ENCODE assay signal across 12 cellular contexts in genomic region chr11:12112731-12113130, GRCh38. TPM values are rescaled to one million over a fixed set of nuclear protein-coding genes. Genes with fewer than 3 reads are reported as not detected.
DNase-seq lines count a peak whose midpoint lies in the region; ATAC-seq and TF ChIP-seq lines count a peak whose summit lies in the region.
"Had no signal": no experiment of that assay in that cellular context is flagged by ENCODE, and none has a peak within 500 bp of the region (broad histone marks: within the 10 kb centered on the region; RNA-seq: fewer than 3 reads in every experiment).

No MANE protein-coding gene starts in this region.

- peak overlapping the region; percentile 57 for H3K27ac Mint-ChIP-seq in activated CD4-positive, alpha-beta T cell treated with anti-CD3 and anti-CD28 coated beads for 36 hours
- H3K27ac Mint-ChIP-seq in activated CD4-positive, alpha-beta T cell treated with anti-CD3 and anti-CD28 coated beads, Interleukin-2, amount 10 ng/mL, durations not matched to agents 7 days and 5 days: no peak overlapping the region
- H3K27ac Mint-ChIP-seq in CD8-positive, alpha-beta T cell: no peak overlapping the region

- no peaks in the 10 kb centered on the region for H3K27me3 Mint-ChIP-seq in activated CD4-positive, alpha-beta T cell treated with anti-CD3 and anti-CD28 coated beads for 36 hours
- no peaks in the 10 kb centered on the region for H3K27me3 Mint-ChIP-seq in activated CD4-positive, alpha-beta T cell treated with anti-CD3 and anti-CD28 coated beads, Interleukin-2, amount 10 ng/mL, durations not matched to agents 7 days and 5 days
- H3K27me3 Mint-ChIP-seq in CD8-positive, alpha-beta T cell (ENCODE audit: low read depth): no peaks in the 10 kb centered on the region

- DNase-seq in activated CD4-positive, alpha-beta T cell treated with anti-CD3 and anti-CD28 coated beads for 36 hours: no peak
- no peak for DNase-seq in activated CD4-positive, alpha-beta T cell treated with anti-CD3 and anti-CD28 coated beads, Interleukin-2, amount 10 ng/mL, durations not matched to agents 7 days and 5 days
- DNase-seq in adrenal gland: no peak
- DNase-seq in testis: no peak
- no peak for DNase-seq in GM19240 (ENCODE audit: insufficient read length, low spot score)
- no peak for DNase-seq in T-helper 9 cell
- no peak for DNase-seq in CD8-positive, alpha-beta T cell
- DNase-seq: amniotic stem cell; DMS153; nucleus accumbens; stimulated activated naive CD4-positive, alpha-beta T cell had no signal

- CTCF ChIA-PET in activated CD4-positive, alpha-beta T cell treated with anti-CD3 and anti-CD28 coated beads for 36 hours (lab: Charles Lee): interaction anchor here (1.4 kb wide), 2 partner anchors 11 to 20 kb away, joined by 5 read pairs; no protein-coding TSS in a partner anchor
- CTCF ChIA-PET in activated CD4-positive, alpha-beta T cell treated with anti-CD3 and anti-CD28 coated beads, Interleukin-2, amount 10 ng/mL, durations not matched to agents 7 days and 5 days (lab: Charles Lee): interaction anchor here (1.3 kb wide), 1 partner anchor 24 kb away, joined by 3 read pairs; no protein-coding TSS in a partner anchor
- CTCF ChIA-PET in CD8-positive, alpha-beta T cell (lab: Charles Lee): no interaction called here

- no peaks in the 10 kb centered on the region for H3K9me3 Mint-ChIP-seq in activated CD4-positive, alpha-beta T cell treated with anti-CD3 and anti-CD28 coated beads for 36 hours (ENCODE audit: low read depth)
- H3K9me3 Mint-ChIP-seq in activated CD4-positive, alpha-beta T cell treated with anti-CD3 and anti-CD28 coated beads, Interleukin-2, amount 10 ng/mL, durations not matched to agents 7 days and 5 days: no peaks in the 10 kb centered on the region
- H3K9me3 Mint-ChIP-seq in CD8-positive, alpha-beta T cell: no peaks in the 10 kb centered on the region

- H3K4me3 ChIP-seq in adrenal gland (peak overlapping the region in 1 of 4 donors; percentile 98), gastroesophageal sphincter (peak overlapping the region in 1 of 2 donors; percentile 10), testis (peak overlapping the region in 1 of 2 donors; percentile 8)
- H3K4me3 ChIP-seq in CD8-positive, alpha-beta T cell (ENCODE audit: low read depth, low read length): no peak overlapping the region

- peaks cover 4 to 10% of the 10 kb centered on the region in 2 donors for H3K4me1 ChIP-seq in adrenal gland (replicated peaks in 1 of 2)
- H3K4me1 ChIP-seq in gastroesophageal sphincter: peaks cover 0 to 68% (median 3%) of the 10 kb centered on the region in 3 donors
- peaks cover 30% of the 10 kb centered on the region for H3K4me1 ChIP-seq in testis
- peaks cover 13% of the 10 kb centered on the region for H3K4me1 ChIP-seq in CD8-positive, alpha-beta T cell (ENCODE audit: insufficient read depth, low read length)

- no peak for TF ChIP-seq EP300 in gastroesophageal sphincter (IDR thresholded peaks at IDR 0.05)

- no peak for ATAC-seq in activated CD4-positive, alpha-beta T cell treated with anti-CD3 and anti-CD28 coated beads for 36 hours
- ATAC-seq in gastroesophageal sphincter: no peak
- no peak for ATAC-seq in CD8-positive, alpha-beta T cell

- intact Hi-C loops in activated CD4-positive, alpha-beta T cell treated with anti-CD3 and anti-CD28 coated beads for 36 hours (cut with DNase I, micrococcal nuclease): loop anchor here (5.0 to 10.0 kb wide), 3 partner anchors 40 to 560 kb away; partner anchors contain the start of genes TEAD1 (in 1 of the 2) and USP47 (in 1 of the 2)
- intact Hi-C loops in adrenal gland (cut with DNase I): no loop called here
- intact Hi-C loops in testis (cut with DNase I; ENCODE audit: low total_unique reads): loop anchor here (10.0 kb wide), 1 partner anchor 122 kb away; no protein-coding TSS in a partner anchor
- intact Hi-C loops in CD8-positive, alpha-beta T cell (cut with DNase I, micrococcal nuclease): loop anchor here in 1 of 2 experiments (5.0 kb wide), 1 partner anchor 265 kb away; no protein-coding TSS in a partner anchor

- H3K27me3 ChIP-seq in adrenal gland: no peaks in the 10 kb centered on the region
- no peaks in the 10 kb centered on the region for H3K27me3 ChIP-seq in gastroesophageal sphincter
- H3K27me3 ChIP-seq in testis: no peaks in the 10 kb centered on the region
- no peaks in the 10 kb centered on the region for H3K27me3 ChIP-seq in CD8-positive, alpha-beta T cell (ENCODE audit: insufficient read depth, low read length)

- peaks cover 6% of the 10 kb centered on the region for H3K36me3 Mint-ChIP-seq in activated CD4-positive, alpha-beta T cell treated with anti-CD3 and anti-CD28 coated beads for 36 hours (ENCODE audit: low read depth)
- H3K36me3 Mint-ChIP-seq in activated CD4-positive, alpha-beta T cell treated with anti-CD3 and anti-CD28 coated beads, Interleukin-2, amount 10 ng/mL, durations not matched to agents 7 days and 5 days (ENCODE audit: low read depth): peaks cover 10% of the 10 kb centered on the region
- no peaks in the 10 kb centered on the region for H3K36me3 Mint-ChIP-seq in CD8-positive, alpha-beta T cell

- TF ChIP-seq POLR2A in adrenal gland (IDR thresholded peaks at IDR 0.05) (no peak), gastroesophageal sphincter (IDR thresholded peaks at IDR 0.05) (no peak), testis (IDR thresholded peaks at IDR 0.05) (no peak)

- H3K27ac ChIP-seq in adrenal gland (peak overlapping the region in 3 of 5 donors; percentile 43 to 95 (median 81)), gastroesophageal sphincter (peak overlapping the region; percentile 87 to 97 (median 91)), testis (peak overlapping the region; percentile 95 to 97)
- H3K27ac ChIP-seq in CD8-positive, alpha-beta T cell (ENCODE audit: low read depth, low read length): no peak overlapping the region

- WGBS in adrenal gland, 4 donors: 70 to 92% (median 85%) methylated on average over 2 of the region's 2 CpGs
- 43 to 64% methylated on average over 2 of the region's 2 CpGs for WGBS in gastroesophageal sphincter (ENCODE audit: low coverage in 1 of 2), 2 donors
- 70 to 72% methylated on average over 2 of the region's 2 CpGs for WGBS in testis, 2 donors

- H3K9me3 ChIP-seq in adrenal gland (replicated peaks in 1 of 3) (no peaks in the 10 kb centered on the region), gastroesophageal sphincter (no peaks in the 10 kb centered on the region), testis (no peaks in the 10 kb centered on the region)
- H3K9me3 ChIP-seq in CD8-positive, alpha-beta T cell (ENCODE audit: low read length): no peaks in the 10 kb centered on the region

- H3K4me3 Mint-ChIP-seq in activated CD4-positive, alpha-beta T cell treated with anti-CD3 and anti-CD28 coated beads for 36 hours: peak overlapping the region; percentile 64
- H3K4me3 Mint-ChIP-seq in activated CD4-positive, alpha-beta T cell treated with anti-CD3 and anti-CD28 coated beads, Interleukin-2, amount 10 ng/mL, durations not matched to agents 7 days and 5 days: no peak overlapping the region
- H3K4me3 Mint-ChIP-seq in CD8-positive, alpha-beta T cell: no peak overlapping the region

- POLR2A ChIA-PET in activated CD4-positive, alpha-beta T cell treated with anti-CD3 and anti-CD28 coated beads for 36 hours (lab: Charles Lee): interaction anchor here (0.6 to 0.7 kb wide), 2 partner anchors 177 to 1119 kb away, joined by 3 to 6 read pairs; no protein-coding TSS in a partner anchor
- POLR2A ChIA-PET in activated CD4-positive, alpha-beta T cell treated with anti-CD3 and anti-CD28 coated beads, Interleukin-2, amount 10 ng/mL, durations not matched to agents 7 days and 5 days (lab: Charles Lee): interaction anchor here (0.6 kb wide), 1 partner anchor 84 kb away, joined by 3 read pairs; no protein-coding TSS in a partner anchor
- POLR2A ChIA-PET in CD8-positive, alpha-beta T cell (lab: Charles Lee): interaction anchor here (1.0 kb wide), 1 partner anchor 143 kb away, joined by 3 read pairs; no protein-coding TSS in a partner anchor

- TF ChIP-seq CTCF in adrenal gland (IDR thresholded peaks at IDR 0.05) (no peak), gastroesophageal sphincter (IDR thresholded peaks at IDR 0.05) (no peak), testis (IDR thresholded peaks at IDR 0.05) (no peak)
- no peak for TF ChIP-seq CTCF in CD8-positive, alpha-beta T cell (IDR thresholded peaks at IDR 0.05)

- no peaks in the 10 kb centered on the region for H3K36me3 ChIP-seq in adrenal gland (replicated peaks in 1 of 2)
- no peaks in the 10 kb centered on the region for H3K36me3 ChIP-seq in gastroesophageal sphincter
- no peaks in the 10 kb centered on the region for H3K36me3 ChIP-seq in testis (ENCODE audit: low read depth, missing control alignments)
- H3K36me3 ChIP-seq in CD8-positive, alpha-beta T cell (ENCODE audit: insufficient read depth, low read length): no peaks in the 10 kb centered on the region

- H3K4me1 Mint-ChIP-seq in activated CD4-positive, alpha-beta T cell treated with anti-CD3 and anti-CD28 coated beads for 36 hours: peaks cover 51% of the 10 kb centered on the region
- peaks cover 57% of the 10 kb centered on the region for H3K4me1 Mint-ChIP-seq in activated CD4-positive, alpha-beta T cell treated with anti-CD3 and anti-CD28 coated beads, Interleukin-2, amount 10 ng/mL, durations not matched to agents 7 days and 5 days
- peaks cover 17% of the 10 kb centered on the region for H3K4me1 Mint-ChIP-seq in CD8-positive, alpha-beta T cell (ENCODE audit: low read depth)

RNA-seq across cellular contexts. Expression of gene MICAL2, which starts 2.3 kb away (rescaled TPM):
- total RNA-seq in activated CD4-positive, alpha-beta T cell treated with anti-CD3 and anti-CD28 coated beads for 36 hours: 100 to 1,000 TPM; 186 to 207 TPM
- total RNA-seq in activated CD4-positive, alpha-beta T cell treated with anti-CD3 and anti-CD28 coated beads, Interleukin-2, amount 10 ng/mL, durations not matched to agents 7 days and 5 days: 10 to 100 TPM; 45.5 to 47.3 TPM
- total RNA-seq in adrenal gland: 10 to 100 TPM; 25.7 to 80.5 (median 46.6) TPM
- 10 to 100 TPM in 2 of 3 donors, 1 to 10 TPM in 1; 8.7 to 18.2 (median 12.1) TPM for polyA plus RNA-seq in adrenal gland
- 100 to 1,000 TPM; 196 to 550 (median 237) TPM for total RNA-seq in gastroesophageal sphincter
- total RNA-seq in testis: 100 to 1,000 TPM; 401 to 461 TPM
- polyA plus RNA-seq in testis (ENCODE audit: insufficient read depth, low read depth, low replicate concordance): 224 TPM
- total RNA-seq in CD8-positive, alpha-beta T cell: 10 to 100 TPM; 15.8 TPM

Comparison
In these comparisons a context has a peak if more than half of its experiments do, and no peak if none do; other contexts are left out.
1. intact Hi-C loops: an anchor here in activated CD4-positive, alpha-beta T cell treated with anti-CD3 and anti-CD28 coated beads for 36 hours (5.0 to 10.0 kb wide) and testis (10.0 kb wide); none called in adrenal gland.